Comparison of ENCODE assay signal across 9 cellular contexts in the genomic region with DNA sequence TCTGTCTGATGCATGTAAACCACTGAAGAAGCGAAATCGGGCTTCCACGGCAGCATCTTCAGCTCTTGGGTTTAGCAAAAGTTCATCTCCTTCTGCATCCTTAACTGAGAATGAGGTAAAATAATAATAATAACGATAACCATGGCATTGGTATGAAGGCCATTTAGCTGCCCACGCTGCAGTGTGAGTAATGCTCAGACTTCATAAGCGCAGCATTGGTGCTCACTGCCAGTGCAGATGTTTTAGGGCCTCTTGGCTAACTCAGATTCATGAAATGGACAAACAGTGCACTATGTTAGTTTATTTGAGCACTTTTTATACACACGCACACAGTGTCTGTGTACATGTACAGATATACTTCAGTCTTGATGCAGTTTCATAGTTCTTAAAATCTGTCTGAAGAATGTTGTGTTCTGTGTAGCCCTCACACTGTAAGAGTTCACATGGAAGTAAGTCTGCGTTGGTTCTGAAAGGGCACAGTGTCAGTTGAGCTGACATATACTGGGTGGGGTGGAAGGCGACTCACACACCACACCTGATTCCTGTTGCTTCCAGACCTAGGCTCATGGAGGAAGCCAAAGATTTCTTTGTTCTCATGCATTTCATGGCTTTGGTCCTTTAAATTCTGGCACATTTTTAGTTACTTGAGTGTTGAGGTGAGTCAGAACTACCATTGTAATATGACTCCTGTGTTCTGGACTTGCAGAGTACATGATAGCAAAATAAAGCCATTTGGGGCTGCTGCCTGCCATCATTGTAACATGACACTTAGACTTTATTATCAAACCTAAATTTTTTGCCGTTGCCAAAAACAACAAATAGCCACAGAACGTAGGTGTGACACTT.
A peak's percentile ranks its signal among the peaks of the same experiment; 100 is the strongest.
DNase-seq lines count a peak whose midpoint lies in the region; ATAC-seq, FAIRE-seq and TF ChIP-seq lines count a peak whose summit lies in the region.
"Had no signal": no experiment of that assay in that cellular context is flagged by ENCODE, and none has a peak within 500 bp of the region (broad histone marks: within the 10 kb centered on the region; RNA-seq: fewer than 3 reads in every experiment).

No MANE protein-coding gene starts in this region.

- H3K4me1 ChIP-seq in body of pancreas: peaks cover 21% of the 10 kb centered on the region
- no peaks in the 10 kb centered on the region for H3K4me1 ChIP-seq in kidney (ENCODE audit: control insufficient read depth in 1 of 2, insufficient read depth in 1 of 2, low read depth in 1 of 2, low read length in 2 of 2)

- 53 to 57% methylated on average over 11 of the region's 11 CpGs for WGBS in body of pancreas, 2 donors

- H3K9me3 ChIP-seq in body of pancreas (no peaks in the 10 kb centered on the region), kidney (ENCODE audit: control insufficient read depth in 1 of 2, low read length in 2 of 2) (no peaks in the 10 kb centered on the region)

- H3K36me3 Mint-ChIP-seq in activated CD8-positive, alpha-beta memory T cell treated with anti-CD3 and anti-CD28 coated beads, Interleukin-2, amount 10 ng/mL, durations not matched to agents 7 days and 5 days: peaks cover 59% of the 10 kb centered on the region

- H3K27me3 Mint-ChIP-seq in activated CD8-positive, alpha-beta memory T cell treated with anti-CD3 and anti-CD28 coated beads, Interleukin-2, amount 10 ng/mL, durations not matched to agents 7 days and 5 days: no peaks in the 10 kb centered on the region
- H3K27me3 Mint-ChIP-seq: memory B cell had no signal

- TF ChIP-seq EP300 in Ishikawa (IDR thresholded peaks at IDR 0.05; ENCODE audit: borderline replicate concordance): peak; percentile 58; the same call in 1 of the 2 replicates

- no peaks in the 10 kb centered on the region for H3K9me3 Mint-ChIP-seq in activated CD8-positive, alpha-beta memory T cell treated with anti-CD3 and anti-CD28 coated beads, Interleukin-2, amount 10 ng/mL, durations not matched to agents 7 days and 5 days (ENCODE audit: low read depth)
- H3K9me3 Mint-ChIP-seq: memory B cell had no signal

- TF ChIP-seq POLR2A in body of pancreas (IDR thresholded peaks at IDR 0.05): peak in 1 of 3 donors; percentile 14

- no peak overlapping the region for H3K4me3 ChIP-seq in AG09309 (ENCODE audit: control insufficient read depth, low read depth, low read length)
- no peak overlapping the region for H3K4me3 ChIP-seq in body of pancreas
- H3K4me3 ChIP-seq in kidney (ENCODE audit: low read length in 2 of 2): no peak overlapping the region

- peak overlapping the region; percentile 65 to 78 (median 71) for H3K27ac ChIP-seq in body of pancreas
- H3K27ac ChIP-seq in kidney (ENCODE audit: low read depth in 2 of 2, low read length in 2 of 2): no peak overlapping the region

- no peak overlapping the region for H3K27ac Mint-ChIP-seq in activated CD8-positive, alpha-beta memory T cell treated with anti-CD3 and anti-CD28 coated beads, Interleukin-2, amount 10 ng/mL, durations not matched to agents 7 days and 5 days
- H3K27ac Mint-ChIP-seq: memory B cell had no signal

- H3K9ac ChIP-seq in kidney (ENCODE audit: low read length in 2 of 2): no peak overlapping the region

- peaks cover 2% of the 10 kb centered on the region for H3K4me1 Mint-ChIP-seq in activated CD8-positive, alpha-beta memory T cell treated with anti-CD3 and anti-CD28 coated beads, Interleukin-2, amount 10 ng/mL, durations not matched to agents 7 days and 5 days
- H3K4me1 Mint-ChIP-seq: memory B cell had no signal

- FAIRE-seq in kidney (lab: Jason Lieb, UNC): no peak

- DNase-seq in AG09309 (ENCODE audit: low read depth): peak; percentile 66
- peak; percentile 37 to 80 (median 67) for DNase-seq in body of pancreas
- peak; percentile 12 for DNase-seq in kidney
- DNase-seq in NCI-H1694 treated with DMSO at 0.1 percent for 48 hours (lab: John Stamatoyannopoulos, UW): no peak
- DNase-seq in activated CD8-positive, alpha-beta memory T cell treated with anti-CD3 and anti-CD28 coated beads, Interleukin-2, amount 10 ng/mL, durations not matched to agents 7 days and 5 days: no peak
- no peak for DNase-seq in MV-4-11 (lab: John Stamatoyannopoulos, UW)
- DNase-seq in middle frontal gyrus (ENCODE audit: extremely low spot score, low spot score): no peak

- TF ChIP-seq CTCF in AG09309 (IDR thresholded peaks at IDR 0.05; ENCODE audit: control insufficient read depth, insufficient read depth, low read depth, low read length, missing control alignments) (no peak), body of pancreas (IDR thresholded peaks at IDR 0.05) (no peak), kidney (IDR thresholded peaks at IDR 0.05; ENCODE audit: borderline replicate concordance, extremely low read depth, insufficient read depth) (no peak)

- intact Hi-C loops in body of pancreas (cut with DNase I) (no loop called here), kidney (cut with DNase I) (no loop called here)

- TF ChIP-seq RAD21 in Ishikawa (IDR thresholded peaks at IDR 0.05; ENCODE audit: low read depth): no peak

- H3K4me3 Mint-ChIP-seq in activated CD8-positive, alpha-beta memory T cell treated with anti-CD3 and anti-CD28 coated beads, Interleukin-2, amount 10 ng/mL, durations not matched to agents 7 days and 5 days: no peak overlapping the region
- H3K4me3 Mint-ChIP-seq: memory B cell had no signal

- H3K36me3 ChIP-seq in body of pancreas (replicated peaks in 1 of 2; ENCODE audit: insufficient read depth in 1 of 2, low read depth in 2 of 2) (peaks cover 0 to 6% of the 10 kb centered on the region in 2 donors), kidney (ENCODE audit: control insufficient read depth in 1 of 2, insufficient read depth in 2 of 2, low read length in 2 of 2) (peaks cover 16 to 19% of the 10 kb centered on the region in 2 donors)

- ATAC-seq in body of pancreas: peak; percentile 95
- no peak for ATAC-seq in activated CD8-positive, alpha-beta memory T cell treated with anti-CD3 and anti-CD28 coated beads, Interleukin-2, amount 10 ng/mL, durations not matched to agents 7 days and 5 days

- no peaks in the 10 kb centered on the region for H3K27me3 ChIP-seq in body of pancreas

- CTCF ChIA-PET in activated CD8-positive, alpha-beta memory T cell treated with anti-CD3 and anti-CD28 coated beads, Interleukin-2, amount 10 ng/mL, durations not matched to agents 7 days and 5 days (lab: Charles Lee): interaction anchor here (1.5 kb wide), 1 partner anchor 246 kb away, joined by 3 read pairs; no protein-coding TSS in a partner anchor

TF ChIP-seq in Ishikawa, 13 proteins besides CTCF, POLR2A, EP300 and RAD21:
- TF ChIP-seq CEBPB (IDR thresholded peaks at IDR 0.05): no peak
- peak; percentile 29; the same call in 1 of the 2 replicates for TF ChIP-seq TEAD4 (IDR thresholded peaks at IDR 0.05)
- TF ChIP-seq, protein P1, sequence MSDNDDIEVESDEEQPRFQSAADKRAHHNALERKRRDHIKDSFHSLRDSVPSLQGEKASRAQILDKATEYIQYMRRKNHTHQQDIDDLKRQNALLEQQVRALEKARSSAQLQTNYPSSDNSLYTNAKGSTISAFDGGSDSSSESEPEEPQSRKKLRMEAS (IDR thresholded peaks at IDR 0.05): peak; percentile 61; the same call in 1 of the 2 replicates
- TF ChIP-seq TCF12 (IDR thresholded peaks at IDR 0.05; ENCODE audit: low read depth): peak; percentile 64
- no peak for TF ChIP-seq EGR1 (IDR thresholded peaks at IDR 0.05)
- peak; percentile 59 for TF ChIP-seq YY1 (IDR thresholded peaks at IDR 0.05; ENCODE audit: low read depth)
- TF ChIP-seq, protein P2, sequence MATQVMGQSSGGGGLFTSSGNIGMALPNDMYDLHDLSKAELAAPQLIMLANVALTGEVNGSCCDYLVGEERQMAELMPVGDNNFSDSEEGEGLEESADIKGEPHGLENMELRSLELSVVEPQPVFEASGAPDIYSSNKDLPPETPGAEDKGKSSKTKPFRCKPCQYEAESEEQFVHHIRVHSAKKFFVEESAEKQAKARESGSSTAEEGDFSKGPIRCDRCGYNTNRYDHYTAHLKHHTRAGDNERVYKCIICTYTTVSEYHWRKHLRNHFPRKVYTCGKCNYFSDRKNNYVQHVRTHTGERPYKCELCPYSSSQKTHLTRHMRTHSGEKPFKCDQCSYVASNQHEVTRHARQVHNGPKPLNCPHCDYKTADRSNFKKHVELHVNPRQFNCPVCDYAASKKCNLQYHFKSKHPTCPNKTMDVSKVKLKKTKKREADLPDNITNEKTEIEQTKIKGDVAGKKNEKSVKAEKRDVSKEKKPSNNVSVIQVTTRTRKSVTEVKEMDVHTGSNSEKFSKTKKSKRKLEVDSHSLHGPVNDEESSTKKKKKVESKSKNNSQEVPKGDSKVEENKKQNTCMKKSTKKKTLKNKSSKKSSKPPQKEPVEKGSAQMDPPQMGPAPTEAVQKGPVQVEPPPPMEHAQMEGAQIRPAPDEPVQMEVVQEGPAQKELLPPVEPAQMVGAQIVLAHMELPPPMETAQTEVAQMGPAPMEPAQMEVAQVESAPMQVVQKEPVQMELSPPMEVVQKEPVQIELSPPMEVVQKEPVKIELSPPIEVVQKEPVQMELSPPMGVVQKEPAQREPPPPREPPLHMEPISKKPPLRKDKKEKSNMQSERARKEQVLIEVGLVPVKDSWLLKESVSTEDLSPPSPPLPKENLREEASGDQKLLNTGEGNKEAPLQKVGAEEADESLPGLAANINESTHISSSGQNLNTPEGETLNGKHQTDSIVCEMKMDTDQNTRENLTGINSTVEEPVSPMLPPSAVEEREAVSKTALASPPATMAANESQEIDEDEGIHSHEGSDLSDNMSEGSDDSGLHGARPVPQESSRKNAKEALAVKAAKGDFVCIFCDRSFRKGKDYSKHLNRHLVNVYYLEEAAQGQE (IDR thresholded peaks at IDR 0.05; ENCODE audit: low read depth): no peak
- no peak for TF ChIP-seq TAF1 (IDR thresholded peaks at IDR 0.05; ENCODE audit: low read depth)
- no peak for TF ChIP-seq FOXM1 (IDR thresholded peaks at IDR 0.05; ENCODE audit: borderline replicate concordance, low read depth)
- TF ChIP-seq, protein P3, sequence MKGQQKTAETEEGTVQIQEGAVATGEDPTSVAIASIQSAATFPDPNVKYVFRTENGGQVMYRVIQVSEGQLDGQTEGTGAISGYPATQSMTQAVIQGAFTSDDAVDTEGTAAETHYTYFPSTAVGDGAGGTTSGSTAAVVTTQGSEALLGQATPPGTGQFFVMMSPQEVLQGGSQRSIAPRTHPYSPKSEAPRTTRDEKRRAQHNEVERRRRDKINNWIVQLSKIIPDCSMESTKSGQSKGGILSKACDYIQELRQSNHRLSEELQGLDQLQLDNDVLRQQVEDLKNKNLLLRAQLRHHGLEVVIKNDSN (IDR thresholded peaks at IDR 0.05): no peak
- TF ChIP-seq CREB1 (IDR thresholded peaks at IDR 0.05; ENCODE audit: low read depth): no peak
- TF ChIP-seq NFIC (IDR thresholded peaks at IDR 0.05): peak; percentile 79
- TF ChIP-seq ZBTB7A (IDR thresholded peaks at IDR 0.05; ENCODE audit: low read depth): no peak
TF ChIP-seq in Ishikawa: peak in this region for 5.

Comparison
In these comparisons a context has a peak if more than half of its experiments do, and no peak if none do; other contexts are left out.
1. DNase-seq: peak in AG09309 (single experiment), body of pancreas (4 of 4) and kidney (single experiment); none in NCI-H1694 treated with DMSO at 0.1 percent for 48 hours (single experiment), activated CD8-positive, alpha-beta memory T cell treated with anti-CD3 and anti-CD28 coated beads, Interleukin-2, amount 10 ng/mL, durations not matched to agents 7 days and 5 days (single experiment), MV-4-11 (single experiment) and middle frontal gyrus (single experiment).
2. H3K27ac ChIP-seq: peak in body of pancreas (4 of 4); none in kidney (0 of 2).